ENCODE assay signal across 1 cellular context in genomic region chr13:28532226-28533048, GRCh38.
A peak's percentile ranks its signal among the peaks of the same experiment; 100 is the strongest.
TF ChIP-seq lines count a peak whose summit lies in the region.

No MANE protein-coding gene starts in this region.

TF ChIP-seq in K562, 482 proteins besides CTCF, POLR2A, EP300 and RAD21 (continued from another document and continues in another):
- TF ChIP-seq BRF1 (IDR thresholded peaks at IDR 0.05; ENCODE audit: borderline replicate concordance, extremely low read depth, insufficient read length), result no peak
- no peak for TF ChIP-seq ZNF780A (CRISPR knock-in tag; IDR thresholded peaks at IDR 0.05)
- no peak for TF ChIP-seq RNF219 (CRISPR knock-in tag; IDR thresholded peaks at IDR 0.05)
- peak; percentile 77; the same call in 1 of the 2 replicates for TF ChIP-seq SMARCE1 (IDR thresholded peaks at IDR 0.05)
- TF ChIP-seq, protein P1, sequence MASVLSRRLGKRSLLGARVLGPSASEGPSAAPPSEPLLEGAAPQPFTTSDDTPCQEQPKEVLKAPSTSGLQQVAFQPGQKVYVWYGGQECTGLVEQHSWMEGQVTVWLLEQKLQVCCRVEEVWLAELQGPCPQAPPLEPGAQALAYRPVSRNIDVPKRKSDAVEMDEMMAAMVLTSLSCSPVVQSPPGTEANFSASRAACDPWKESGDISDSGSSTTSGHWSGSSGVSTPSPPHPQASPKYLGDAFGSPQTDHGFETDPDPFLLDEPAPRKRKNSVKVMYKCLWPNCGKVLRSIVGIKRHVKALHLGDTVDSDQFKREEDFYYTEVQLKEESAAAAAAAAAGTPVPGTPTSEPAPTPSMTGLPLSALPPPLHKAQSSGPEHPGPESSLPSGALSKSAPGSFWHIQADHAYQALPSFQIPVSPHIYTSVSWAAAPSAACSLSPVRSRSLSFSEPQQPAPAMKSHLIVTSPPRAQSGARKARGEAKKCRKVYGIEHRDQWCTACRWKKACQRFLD (CRISPR knock-in tag; IDR thresholded peaks at IDR 0.05), result 0 out of 2 replicates have a peak, but pooled peaks have one; percentile 48
- TF ChIP-seq ZNF124 (CRISPR knock-in tag; IDR thresholded peaks at IDR 0.05), result no peak
- no peak; the same call in 1 of the 2 replicates for TF ChIP-seq FOSL1 (tag; conservative IDR thresholded peaks at IDR 0.05)
- no peak for TF ChIP-seq SETDB1 (IDR thresholded peaks at IDR 0.05; ENCODE audit: low read length)
- TF ChIP-seq MTA2 (IDR thresholded peaks at IDR 0.05; ENCODE audit: low read depth), result peak; percentile 75
- TF ChIP-seq NBN (IDR thresholded peaks at IDR 0.05; ENCODE audit: low read depth), result no peak
- no peak for TF ChIP-seq RBM14 (IDR thresholded peaks at IDR 0.05; ENCODE audit: borderline replicate concordance, insufficient read depth, low read depth, low read length)
- no peak for TF ChIP-seq ZNF134 (CRISPR knock-in tag; conservative IDR thresholded peaks at IDR 0.05)
- TF ChIP-seq TSC22D4 (tag; IDR thresholded peaks at IDR 0.05), result no peak
- TF ChIP-seq MTA3 (IDR thresholded peaks at IDR 0.05; ENCODE audit: borderline replicate concordance), result peak; percentile 34; the same call in 1 of the 2 replicates
- 0 out of 2 replicates have a peak, but pooled peaks have one; percentile 35 for TF ChIP-seq LCOR (CRISPR knock-in tag; IDR thresholded peaks at IDR 0.05)
- TF ChIP-seq CHD2 (IDR thresholded peaks at IDR 0.05; ENCODE audit: low read depth, low read length), result peak; percentile 40; the same call in 1 of the 2 replicates
- TF ChIP-seq ZNF551 (CRISPR knock-in tag; IDR thresholded peaks at IDR 0.05), result no peak
- no peak for TF ChIP-seq ZNF785 (CRISPR knock-in tag; IDR thresholded peaks at IDR 0.05)
- peak; percentile 84; the same call in 1 of the 2 replicates for TF ChIP-seq FOXP4 (CRISPR knock-in tag; IDR thresholded peaks at IDR 0.05; ENCODE audit: borderline replicate concordance)
- no peak for TF ChIP-seq AFF1 (IDR thresholded peaks at IDR 0.05; ENCODE audit: low read depth in 1 of 2, partially characterized antibody in 2 of 2)
- TF ChIP-seq, protein P2, sequence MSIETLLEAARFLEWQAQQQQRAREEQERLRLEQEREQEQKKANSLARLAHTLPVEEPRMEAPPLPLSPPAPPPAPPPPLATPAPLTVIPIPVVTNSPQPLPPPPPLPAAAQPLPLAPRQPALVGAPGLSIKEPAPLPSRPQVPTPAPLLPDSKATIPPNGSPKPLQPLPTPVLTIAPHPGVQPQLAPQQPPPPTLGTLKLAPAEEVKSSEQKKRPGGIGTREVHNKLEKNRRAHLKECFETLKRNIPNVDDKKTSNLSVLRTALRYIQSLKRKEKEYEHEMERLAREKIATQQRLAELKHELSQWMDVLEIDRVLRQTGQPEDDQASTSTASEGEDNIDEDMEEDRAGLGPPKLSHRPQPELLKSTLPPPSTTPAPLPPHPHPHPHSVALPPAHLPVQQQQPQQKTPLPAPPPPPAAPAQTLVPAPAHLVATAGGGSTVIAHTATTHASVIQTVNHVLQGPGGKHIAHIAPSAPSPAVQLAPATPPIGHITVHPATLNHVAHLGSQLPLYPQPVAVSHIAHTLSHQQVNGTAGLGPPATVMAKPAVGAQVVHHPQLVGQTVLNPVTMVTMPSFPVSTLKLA (conservative IDR thresholded peaks at IDR 0.05), result peak; percentile 87 to 88
- TF ChIP-seq SIN3B (IDR thresholded peaks at IDR 0.05; ENCODE audit: low read depth), result peak; percentile 52; the same call in 1 of the 2 replicates
- TF ChIP-seq ZNF146 (CRISPR knock-in tag; IDR thresholded peaks at IDR 0.05; ENCODE audit: unreplicated experiment), result no peak
- no peak for TF ChIP-seq KLF1 (tag; IDR thresholded peaks at IDR 0.05)
- no peak for TF ChIP-seq IRF2 (CRISPR knock-in tag; IDR thresholded peaks at IDR 0.05)
- TF ChIP-seq FOXA1 (IDR thresholded peaks at IDR 0.05; ENCODE audit: borderline replicate concordance), result no peak
- no peak for TF ChIP-seq HNRNPK (IDR thresholded peaks at IDR 0.05; ENCODE audit: low read depth, low read length, poor library complexity, severe bottlenecking)
- TF ChIP-seq RB1 (IDR thresholded peaks at IDR 0.05; ENCODE audit: low read depth), result no peak
- peak; percentile 84 for TF ChIP-seq MYC (IDR thresholded peaks at IDR 0.05; ENCODE audit: low read depth, low read length)
- TF ChIP-seq MYC (CRISPR knock-in tag; IDR thresholded peaks at IDR 0.05; ENCODE audit: borderline replicate concordance, low read depth), result no peak
- TF ChIP-seq BRCA1 (IDR thresholded peaks at IDR 0.05), result no peak
- TF ChIP-seq BRCA1 (CRISPR knock-in tag; IDR thresholded peaks at IDR 0.05), result no peak
- peak; percentile 45; the same call in 1 of the 2 replicates for TF ChIP-seq TOE1 (IDR thresholded peaks at IDR 0.05; ENCODE audit: borderline replicate concordance)
- no peak for TF ChIP-seq TOE1 (CRISPR knock-in tag; IDR thresholded peaks at IDR 0.05; ENCODE audit: borderline replicate concordance, low read depth)
- no peak for TF ChIP-seq PURB (CRISPR knock-in tag; IDR thresholded peaks at IDR 0.05; ENCODE audit: low read depth)
- TF ChIP-seq FOS (IDR thresholded peaks at IDR 0.05; ENCODE audit: extremely low read depth, insufficient read length), result no peak
- no peak for TF ChIP-seq GATAD2A (IDR thresholded peaks at IDR 0.05)
- TF ChIP-seq GABPB2 (CRISPR knock-in tag; conservative IDR thresholded peaks at IDR 0.05), result no peak
- TF ChIP-seq, protein P3, sequence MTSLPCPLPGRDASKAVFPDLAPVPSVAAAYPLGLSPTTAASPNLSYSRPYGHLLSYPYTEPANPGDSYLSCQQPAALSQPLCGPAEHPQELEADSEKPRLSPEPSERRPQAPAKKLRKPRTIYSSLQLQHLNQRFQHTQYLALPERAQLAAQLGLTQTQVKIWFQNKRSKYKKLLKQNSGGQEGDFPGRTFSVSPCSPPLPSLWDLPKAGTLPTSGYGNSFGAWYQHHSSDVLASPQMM (CRISPR knock-in tag; IDR thresholded peaks at IDR 0.05), result no peak
- TF ChIP-seq ZNF408 (CRISPR knock-in tag; IDR thresholded peaks at IDR 0.05; ENCODE audit: low read depth), result no peak
- TF ChIP-seq TBP (optimal IDR thresholded peaks at IDR 0.05; ENCODE audit: low read depth, low read length), result no peak
- TF ChIP-seq, protein P4, sequence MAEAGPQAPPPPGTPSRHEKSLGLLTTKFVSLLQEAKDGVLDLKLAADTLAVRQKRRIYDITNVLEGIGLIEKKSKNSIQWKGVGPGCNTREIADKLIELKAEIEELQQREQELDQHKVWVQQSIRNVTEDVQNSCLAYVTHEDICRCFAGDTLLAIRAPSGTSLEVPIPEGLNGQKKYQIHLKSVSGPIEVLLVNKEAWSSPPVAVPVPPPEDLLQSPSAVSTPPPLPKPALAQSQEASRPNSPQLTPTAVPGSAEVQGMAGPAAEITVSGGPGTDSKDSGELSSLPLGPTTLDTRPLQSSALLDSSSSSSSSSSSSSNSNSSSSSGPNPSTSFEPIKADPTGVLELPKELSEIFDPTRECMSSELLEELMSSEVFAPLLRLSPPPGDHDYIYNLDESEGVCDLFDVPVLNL (CRISPR knock-in tag; IDR thresholded peaks at IDR 0.05; ENCODE audit: low read depth), result no peak
- TF ChIP-seq SMC3 (conservative IDR thresholded peaks at IDR 0.05; ENCODE audit: insufficient read depth, low read depth, low read length), result no peak
- peak; percentile 41 for TF ChIP-seq HDAC3 (IDR thresholded peaks at IDR 0.05; ENCODE audit: borderline replicate concordance, partially characterized antibody)
- TF ChIP-seq, protein P5, sequence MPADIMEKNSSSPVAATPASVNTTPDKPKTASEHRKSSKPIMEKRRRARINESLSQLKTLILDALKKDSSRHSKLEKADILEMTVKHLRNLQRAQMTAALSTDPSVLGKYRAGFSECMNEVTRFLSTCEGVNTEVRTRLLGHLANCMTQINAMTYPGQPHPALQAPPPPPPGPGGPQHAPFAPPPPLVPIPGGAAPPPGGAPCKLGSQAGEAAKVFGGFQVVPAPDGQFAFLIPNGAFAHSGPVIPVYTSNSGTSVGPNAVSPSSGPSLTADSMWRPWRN (IDR thresholded peaks at IDR 0.05; ENCODE audit: low read depth), result no peak
- TF ChIP-seq DPF2 (IDR thresholded peaks at IDR 0.05), result peak; percentile 81; the same call in 1 of the 2 replicates
- no peak for TF ChIP-seq TFAM (CRISPR knock-in tag; conservative IDR thresholded peaks at IDR 0.05)
- TF ChIP-seq HDAC6 (IDR thresholded peaks at IDR 0.05; ENCODE audit: low read depth, low read length), result no peak
- TF ChIP-seq ZNF668 (CRISPR knock-in tag; IDR thresholded peaks at IDR 0.05), result no peak
- no peak for TF ChIP-seq CBX1 (IDR thresholded peaks at IDR 0.05; ENCODE audit: low read depth)
- peak; percentile 53; the same call in 1 of the 2 replicates for TF ChIP-seq CTBP1 (IDR thresholded peaks at IDR 0.05; ENCODE audit: borderline replicate concordance)
- no peak for TF ChIP-seq TCF7L2 (IDR thresholded peaks at IDR 0.05; ENCODE audit: low read depth, low read length)
- TF ChIP-seq ATF7 (IDR thresholded peaks at IDR 0.05), result peak; percentile 53; the same call in 1 of the 2 replicates
- TF ChIP-seq, protein P6, sequence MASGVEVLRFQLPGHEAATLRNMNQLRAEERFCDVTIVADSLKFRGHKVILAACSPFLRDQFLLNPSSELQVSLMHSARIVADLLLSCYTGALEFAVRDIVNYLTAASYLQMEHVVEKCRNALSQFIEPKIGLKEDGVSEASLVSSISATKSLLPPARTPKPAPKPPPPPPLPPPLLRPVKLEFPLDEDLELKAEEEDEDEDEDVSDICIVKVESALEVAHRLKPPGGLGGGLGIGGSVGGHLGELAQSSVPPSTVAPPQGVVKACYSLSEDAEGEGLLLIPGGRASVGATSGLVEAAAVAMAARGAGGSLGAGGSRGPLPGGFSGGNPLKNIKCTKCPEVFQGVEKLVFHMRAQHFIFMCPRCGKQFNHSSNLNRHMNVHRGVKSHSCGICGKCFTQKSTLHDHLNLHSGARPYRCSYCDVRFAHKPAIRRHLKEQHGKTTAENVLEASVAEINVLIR (CRISPR knock-in tag; IDR thresholded peaks at IDR 0.05), result no peak
- no peak for TF ChIP-seq RFX7 (CRISPR knock-in tag; IDR thresholded peaks at IDR 0.05)
- no peak for TF ChIP-seq NELFE (IDR thresholded peaks at IDR 0.05; ENCODE audit: insufficient read depth, insufficient read length)
- TF ChIP-seq, protein P7, sequence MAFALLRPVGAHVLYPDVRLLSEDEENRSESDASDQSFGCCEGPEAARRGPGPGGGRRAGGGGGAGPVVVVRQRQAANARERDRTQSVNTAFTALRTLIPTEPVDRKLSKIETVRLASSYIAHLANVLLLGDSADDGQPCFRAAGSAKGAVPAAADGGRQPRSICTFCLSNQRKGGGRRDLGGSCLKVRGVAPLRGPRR (CRISPR knock-in tag; IDR thresholded peaks at IDR 0.05), result no peak
